ENCODE assay signal across 9 cellular contexts in the genomic region with DNA sequence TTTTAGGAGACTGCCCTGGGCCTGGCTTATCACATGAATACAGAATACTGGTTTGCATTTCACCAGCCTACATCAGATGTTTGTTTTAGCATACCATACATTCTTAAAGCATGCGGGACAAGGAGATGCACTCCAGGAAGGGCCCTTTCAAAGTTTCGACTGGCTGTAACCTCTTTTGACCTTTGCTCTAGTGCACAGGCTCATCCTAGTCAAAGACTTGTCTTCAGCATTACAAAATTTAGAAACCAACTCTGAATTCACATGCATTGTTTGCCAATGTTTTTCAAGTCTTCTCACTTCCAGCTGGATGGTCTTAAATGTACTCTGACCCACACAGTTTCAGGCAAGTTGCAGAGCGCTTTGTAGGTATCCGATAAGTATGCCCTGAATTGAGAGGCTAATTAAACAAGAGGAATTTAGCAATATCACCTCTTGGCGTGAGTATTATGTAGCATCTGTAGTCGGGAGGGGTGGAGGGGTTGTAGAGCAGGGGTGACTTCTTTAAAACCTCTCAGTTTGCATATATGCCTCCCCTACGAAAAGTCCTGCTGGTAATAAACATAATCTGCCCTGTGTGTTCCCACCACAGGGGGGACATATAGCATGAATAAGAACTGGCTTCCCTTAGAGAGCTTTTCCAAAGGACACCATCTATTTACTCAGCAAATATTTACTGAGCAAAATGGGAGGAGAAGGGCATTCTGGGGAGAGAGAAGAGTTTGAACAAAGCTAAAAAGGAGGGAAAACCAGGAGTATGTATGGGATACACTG. TPM values are rescaled to one million over a fixed set of nuclear protein-coding genes. Genes with fewer than 3 reads are reported as not detected.
DNase-seq lines count a peak whose midpoint lies in the region; ATAC-seq and TF ChIP-seq lines count a peak whose summit lies in the region.
"Had no signal": no experiment of that assay in that cellular context is flagged by ENCODE, and none has a peak within 500 bp of the region (broad histone marks: within the 10 kb centered on the region; RNA-seq: fewer than 3 reads in every experiment).

No MANE protein-coding gene starts in this region.

- ATAC-seq in GM23338 (peak; percentile 87), GM21367 (IDR thresholded peaks at IDR 0.05; ENCODE audit: unreplicated experiment) (no peak)
- ATAC-seq in activated T-cell treated with anti-CD3 and anti-CD28 coated beads, Interleukin-2, amount 50 U/mL, for 72 hours (replicated peaks in 1 of 2) = no peak

- H2AFZ ChIP-seq in GM23338 = no peak overlapping the region
- no peak overlapping the region for H2AFZ ChIP-seq in trophoblast cell (ENCODE audit: insufficient read depth, low read length, poor library complexity)

- peak overlapping the region; percentile 30; the same call in 1 of the 2 replicates for H3K27ac Mint-ChIP-seq in GM23338
- no peak overlapping the region for H3K27ac Mint-ChIP-seq in endothelial cell (ENCODE audit: unreplicated experiment)
- no peak overlapping the region for H3K27ac Mint-ChIP-seq in CD4-positive, alpha-beta memory T cell
- no peak overlapping the region for H3K27ac Mint-ChIP-seq in activated T-cell treated with anti-CD3 and anti-CD28 coated beads, Interleukin-2, amount 50 U/mL, for 72 hours

- peaks cover 22% of the 10 kb centered on the region for H3K79me1 ChIP-seq in trophoblast cell (ENCODE audit: low read length)

- peak overlapping the region; percentile 58 for H4K8ac ChIP-seq in trophoblast cell (ENCODE audit: low read depth, low read length)

- H3F3A ChIP-seq in GM23338 (replicated peaks; ENCODE audit: low read depth) = no peaks in the 10 kb centered on the region

- intact Hi-C loops in CD4-positive, alpha-beta memory T cell (cut with micrococcal nuclease) = no loop called here

- no peak overlapping the region for H3K4ac ChIP-seq in trophoblast cell (ENCODE audit: low read depth, low read length)

- no peaks in the 10 kb centered on the region for H3K9me2 ChIP-seq in GM23338 (ENCODE audit: insufficient read depth)

- DNase-seq in GM23338 (ENCODE audit: low spot score) (peak; percentile 91), NCI-H510A (lab: John Stamatoyannopoulos, UW) (peak; percentile 57), epithelial cell of esophagus (ENCODE audit: low read depth) (peak; percentile 52), trophoblast cell (peak; percentile 68 to 90), endothelial cell (ENCODE audit: low spot score) (no peak)
- DNase-seq in CD4-positive, alpha-beta memory T cell = no peak
- no peak for DNase-seq in activated T-cell treated with anti-CD3 and anti-CD28 coated beads, Interleukin-2, amount 50 U/mL, for 72 hours
- DNase-seq: GOT3 had no signal

- no peak overlapping the region for H3K23ac ChIP-seq in trophoblast cell (ENCODE audit: low read length)

- H3K4me3 ChIP-seq in GM23338 (peak overlapping the region; percentile 12; the same call in 1 of the 2 replicates), epithelial cell of esophagus (ENCODE audit: low read length) (no peak overlapping the region), trophoblast cell (ENCODE audit: low read depth, low read length) (no peak overlapping the region)
- H3K4me3 ChIP-seq in CD4-positive, alpha-beta memory T cell (ENCODE audit: low read length in 2 of 2) = no peak overlapping the region

- H3K14ac ChIP-seq in trophoblast cell (ENCODE audit: low read length) = peak overlapping the region; percentile 7

- no peaks in the 10 kb centered on the region for H3K36me3 ChIP-seq in GM23338 (ENCODE audit: insufficient read depth)
- no peaks in the 10 kb centered on the region for H3K36me3 ChIP-seq in trophoblast cell (ENCODE audit: control insufficient read depth in 1 of 2, insufficient read depth in 2 of 2, low read length in 2 of 2)
- H3K36me3 ChIP-seq in CD4-positive, alpha-beta memory T cell (ENCODE audit: insufficient read depth, low read length) = no peaks in the 10 kb centered on the region

- H3K4me3 Mint-ChIP-seq in GM23338 (peak overlapping the region; percentile 56), endothelial cell (ENCODE audit: unreplicated experiment) (no peak overlapping the region)
- H3K4me3 Mint-ChIP-seq in CD4-positive, alpha-beta memory T cell = no peak overlapping the region
- H3K4me3 Mint-ChIP-seq in activated T-cell treated with anti-CD3 and anti-CD28 coated beads, Interleukin-2, amount 50 U/mL, for 72 hours = no peak overlapping the region

- no peak overlapping the region for H3K27ac ChIP-seq in GM23338 (ENCODE audit: low read depth)
- peak overlapping the region; percentile 85 for H3K27ac ChIP-seq in trophoblast cell (ENCODE audit: low read depth, low read length)
- H3K27ac ChIP-seq in CD4-positive, alpha-beta memory T cell (ENCODE audit: low read depth, low read length) = no peak overlapping the region

- peak overlapping the region; percentile 86 for H2BK5ac ChIP-seq in trophoblast cell (ENCODE audit: low read depth, low read length, poor library complexity)

- H3K27me3 ChIP-seq in GM23338 (ENCODE audit: insufficient read depth) (peaks cover 66% of the 10 kb centered on the region), trophoblast cell (ENCODE audit: insufficient read depth, low read length) (no peaks in the 10 kb centered on the region)
- no peaks in the 10 kb centered on the region for H3K27me3 ChIP-seq in CD4-positive, alpha-beta memory T cell (ENCODE audit: insufficient read depth, low read length)

- H3K36me3 Mint-ChIP-seq in GM23338 (ENCODE audit: low read depth) (no peaks in the 10 kb centered on the region), endothelial cell (ENCODE audit: low read depth, unreplicated experiment) (no peaks in the 10 kb centered on the region)
- no peaks in the 10 kb centered on the region for H3K36me3 Mint-ChIP-seq in CD4-positive, alpha-beta memory T cell
- peaks cover 0 to under 1% of the 10 kb centered on the region in 2 donors for H3K36me3 Mint-ChIP-seq in activated T-cell treated with anti-CD3 and anti-CD28 coated beads, Interleukin-2, amount 50 U/mL, for 72 hours (ENCODE audit: insufficient read depth in 2 of 2)

- peak overlapping the region; percentile 39 for H4K91ac ChIP-seq in trophoblast cell (ENCODE audit: low read depth, low read length)

- peak overlapping the region; percentile 88 for H2BK120ac ChIP-seq in trophoblast cell (ENCODE audit: insufficient read depth, low read length, poor library complexity)

- TF ChIP-seq CTCF in GM23338 (conservative IDR thresholded peaks at IDR 0.05; ENCODE audit: low read depth in 2 of 2) (no peak), epithelial cell of esophagus (IDR thresholded peaks at IDR 0.05; ENCODE audit: insufficient read depth, low read depth, low read length, missing control alignments) (no peak), endothelial cell (IDR thresholded peaks at IDR 0.05; ENCODE audit: unreplicated experiment) (no peak)

- H3K9ac ChIP-seq in trophoblast cell (ENCODE audit: low read length) = no peak overlapping the region

- peaks cover 39% of the 10 kb centered on the region for H3K27me3 Mint-ChIP-seq in GM23338 (ENCODE audit: insufficient read depth, low read depth, poor library complexity)
- H3K27me3 Mint-ChIP-seq in endothelial cell (ENCODE audit: unreplicated experiment) = no peaks in the 10 kb centered on the region
- H3K27me3 Mint-ChIP-seq in CD4-positive, alpha-beta memory T cell = peaks cover under 1 to 10% of the 10 kb centered on the region in 2 donors
- peaks cover 7% of the 10 kb centered on the region for H3K27me3 Mint-ChIP-seq in activated T-cell treated with anti-CD3 and anti-CD28 coated beads, Interleukin-2, amount 50 U/mL, for 72 hours (ENCODE audit: low read depth)

- H3K4me2 ChIP-seq in GM23338 (peak overlapping the region; percentile 41), trophoblast cell (ENCODE audit: low read length) (peak overlapping the region; percentile 45)

- no CpG with 5 or more reads among the region's 7 CpGs for WGBS in trophoblast cell (ENCODE audit: extremely low coverage, insufficient coverage, insufficient read length)

- H3K79me2 ChIP-seq in GM23338 (replicated peaks; ENCODE audit: insufficient read depth) (no peaks in the 10 kb centered on the region), trophoblast cell (ENCODE audit: control insufficient read depth, insufficient read depth, low read length, poor library complexity) (peaks cover 2% of the 10 kb centered on the region)

- CTCF ChIA-PET in CD4-positive, alpha-beta memory T cell (lab: Charles Lee; ENCODE audit: partially characterized antibody) = interaction anchor here (2.0 to 2.2 kb wide), 2 partner anchors 24 to 170 kb away, joined by 6 to 8 read pairs; a partner anchor contains a TSS

- no peak overlapping the region for H3K18ac ChIP-seq in trophoblast cell (ENCODE audit: low read length)

- H2BK12ac ChIP-seq in trophoblast cell (ENCODE audit: low read length) = peak overlapping the region; percentile 10

- H3K9me3 Mint-ChIP-seq in GM23338 = no peaks in the 10 kb centered on the region
- H3K9me3 Mint-ChIP-seq in endothelial cell (ENCODE audit: unreplicated experiment) = no peaks in the 10 kb centered on the region
- peaks cover 0 to 3% (median 0%) of the 10 kb centered on the region in 8 donors for H3K9me3 Mint-ChIP-seq in CD4-positive, alpha-beta memory T cell
- no peaks in the 10 kb centered on the region for H3K9me3 Mint-ChIP-seq in activated T-cell treated with anti-CD3 and anti-CD28 coated beads, Interleukin-2, amount 50 U/mL, for 72 hours

- H4K12ac ChIP-seq in trophoblast cell (ENCODE audit: low read depth, low read length) = no peak overlapping the region

- no peaks in the 10 kb centered on the region for H4K20me1 ChIP-seq in GM23338 (replicated peaks; ENCODE audit: insufficient read depth)

- POLR2A ChIA-PET in CD4-positive, alpha-beta memory T cell (lab: Charles Lee; ENCODE audit: partially characterized antibody) = no interaction called here

- H3K4me1 ChIP-seq in GM23338 (ENCODE audit: insufficient read depth) (peaks cover 26% of the 10 kb centered on the region), trophoblast cell (ENCODE audit: control insufficient read depth in 1 of 2, insufficient read depth in 2 of 2, low read length in 2 of 2) (peaks cover 7 to 22% of the 10 kb centered on the region in 2 experiments)
- H3K4me1 ChIP-seq in CD4-positive, alpha-beta memory T cell (ENCODE audit: insufficient read depth, low read length) = no peaks in the 10 kb centered on the region

- H3K4me1 Mint-ChIP-seq in GM23338 = peaks cover 39% of the 10 kb centered on the region
- H3K4me1 Mint-ChIP-seq in endothelial cell (ENCODE audit: unreplicated experiment) = peaks cover 16% of the 10 kb centered on the region
- H3K4me1 Mint-ChIP-seq in CD4-positive, alpha-beta memory T cell = peaks cover 0 to 3% (median 0%) of the 10 kb centered on the region in 4 donors
- no peaks in the 10 kb centered on the region for H3K4me1 Mint-ChIP-seq in activated T-cell treated with anti-CD3 and anti-CD28 coated beads, Interleukin-2, amount 50 U/mL, for 72 hours (ENCODE audit: low read depth)

- H3K9me3 ChIP-seq in trophoblast cell (ENCODE audit: insufficient read depth, low read depth, low read length) = no peaks in the 10 kb centered on the region
- H3K9me3 ChIP-seq in CD4-positive, alpha-beta memory T cell (ENCODE audit: control insufficient read depth in 1 of 2, low read length in 2 of 2) = no peaks in the 10 kb centered on the region

- H2AK5ac ChIP-seq in trophoblast cell (ENCODE audit: low read length) = no peak overlapping the region

RNA-seq across cellular contexts. Expression of a gene that starts 24.4 kb away (rescaled TPM):
- total RNA-seq in GM23338 (2014; rRNA removed; shearing (Covaris generic)) = 60.4 and 63.3 TPM in 2 replicates
- 65.3 and 70.0 TPM in 2 replicates for polyA plus RNA-seq in GM23338 (2016; fragmentation: Nextera tagmentation; extraction: Ambion mirVana)
- polyA plus RNA-seq in trophoblast cell (2013) = 84.4 and 84.7 TPM in 2 replicates
- total RNA-seq in endothelial cell (ENCODE audit: unreplicated experiment) = 63.7 TPM
- 10 to 100 TPM; 44.2 to 45.1 TPM for total RNA-seq in CD4-positive, alpha-beta memory T cell
- polyA plus RNA-seq in CD4-positive, alpha-beta memory T cell = 10 to 100 TPM; 41.7 to 54.9 TPM
- 100 to 1,000 TPM in 1 of 2 donors, 10 to 100 TPM in 1; 87.0 to 101 TPM for total RNA-seq in activated T-cell treated with anti-CD3 and anti-CD28 coated beads, Interleukin-2, amount 50 U/mL, for 72 hours

RNA-seq across cellular contexts. Expression of a gene that starts 49.5 kb away (rescaled TPM):
- total RNA-seq in GM23338 (2014; rRNA removed; shearing (Covaris generic)) = 3.5 and 6.3 TPM in 2 replicates
- 1.1 and 1.4 TPM in 2 replicates for polyA plus RNA-seq in GM23338 (2016; fragmentation: Nextera tagmentation; extraction: Ambion mirVana)
- polyA plus RNA-seq in trophoblast cell (2013) = 10.4 and 10.7 TPM in 2 replicates
- 2.1 TPM for total RNA-seq in endothelial cell (ENCODE audit: unreplicated experiment)
- 10 to 100 TPM; 10.3 to 13.9 TPM for total RNA-seq in CD4-positive, alpha-beta memory T cell
- polyA plus RNA-seq in CD4-positive, alpha-beta memory T cell = 10 to 100 TPM in 1 of 2 donors, 1 to 10 TPM in 1; 5.0 to 12.5 TPM
- total RNA-seq in activated T-cell treated with anti-CD3 and anti-CD28 coated beads, Interleukin-2, amount 50 U/mL, for 72 hours = 10 to 100 TPM; 46.3 to 83.0 TPM

Comparison
In these comparisons a context has a peak if more than half of its experiments do, and no peak if none do; other contexts are left out.
1. DNase-seq: peak in GM23338 (single experiment), NCI-H510A (single experiment), epithelial cell of esophagus (single experiment) and trophoblast cell (2 of 2); none in endothelial cell (single experiment), CD4-positive, alpha-beta memory T cell (0 of 5) and activated T-cell treated with anti-CD3 and anti-CD28 coated beads, Interleukin-2, amount 50 U/mL, for 72 hours (0 of 2).